Comparison of ENCODE assay signal across 8 cellular contexts in the genomic region with DNA sequence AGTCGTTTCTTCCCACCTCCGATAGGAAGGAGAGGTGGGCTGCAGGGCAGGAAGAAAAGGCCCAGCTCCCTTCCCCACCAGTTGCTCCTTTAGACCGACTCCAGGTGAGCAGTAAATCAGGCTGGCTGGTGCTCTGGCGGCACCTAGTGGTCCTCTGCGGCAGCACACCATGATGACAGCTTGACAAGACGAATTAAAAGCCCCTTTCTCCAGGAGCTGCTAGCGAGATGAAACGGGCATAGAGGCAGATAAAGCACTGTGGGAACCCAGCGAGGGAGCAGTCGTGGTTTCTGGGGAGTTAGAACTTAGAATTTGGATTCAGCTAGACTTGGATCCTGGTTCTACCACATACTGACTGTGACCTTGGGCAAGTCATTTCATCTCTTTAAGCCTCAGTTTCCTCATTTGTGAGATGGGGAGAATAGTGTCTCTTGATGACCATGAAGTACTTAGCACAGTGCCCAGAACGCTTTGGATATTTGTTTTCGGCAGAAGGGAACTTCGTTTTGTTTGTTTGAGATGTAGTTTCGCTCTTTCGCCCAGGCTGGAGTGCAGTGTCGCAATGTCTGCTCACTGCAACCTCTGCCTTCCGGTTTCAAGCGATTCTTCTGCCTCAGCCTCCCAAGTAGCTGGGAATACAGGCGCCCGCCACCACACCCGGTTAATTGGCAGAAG. TPM values are rescaled to one million over a fixed set of nuclear protein-coding genes. Genes with fewer than 3 reads are reported as not detected.
DNase-seq lines count a peak whose midpoint lies in the region; ATAC-seq and TF ChIP-seq lines count a peak whose summit lies in the region.

No MANE protein-coding gene starts in this region.

- peak overlapping the region; percentile 43 to 51 for H3K4me3 ChIP-seq in duodenal mucosa (ENCODE audit: low read depth in 1 of 2, low read length in 2 of 2)

- peaks cover 41% of the 10 kb centered on the region for H3K4me1 Mint-ChIP-seq in activated CD8-positive, alpha-beta T cell treated with anti-CD3 and anti-CD28 coated beads for 36 hours (ENCODE audit: low read depth)

- intact Hi-C loops in activated CD8-positive, alpha-beta T cell treated with anti-CD3 and anti-CD28 coated beads for 36 hours (cut with micrococcal nuclease) = loop anchor here (2.0 kb wide), 3 partner anchors 66 to 194 kb away; no protein-coding TSS in a partner anchor

- peak; percentile 92 for ATAC-seq in activated CD8-positive, alpha-beta T cell treated with anti-CD3 and anti-CD28 coated beads for 36 hours
- ATAC-seq in GM19455 (IDR thresholded peaks at IDR 0.05; ENCODE audit: unreplicated experiment) = no peak

- peak overlapping the region in 1 of 2 donors; percentile 15 for H3K9ac ChIP-seq in duodenal mucosa (ENCODE audit: low read depth in 1 of 2, low read length in 2 of 2)

- H3K27me3 Mint-ChIP-seq in activated CD8-positive, alpha-beta T cell treated with anti-CD3 and anti-CD28 coated beads for 36 hours = no peaks in the 10 kb centered on the region

- no peak overlapping the region for H3K4me3 Mint-ChIP-seq in activated CD8-positive, alpha-beta T cell treated with anti-CD3 and anti-CD28 coated beads for 36 hours

- H3K36me3 Mint-ChIP-seq in activated CD8-positive, alpha-beta T cell treated with anti-CD3 and anti-CD28 coated beads for 36 hours (ENCODE audit: low read depth) = peaks cover 6% of the 10 kb centered on the region

- no peaks in the 10 kb centered on the region for H3K27me3 ChIP-seq in duodenal mucosa (ENCODE audit: control insufficient read depth in 1 of 2, insufficient read depth in 2 of 2, low read length in 2 of 2)

- peak; percentile 84 for DNase-seq in D341Med (ENCODE audit: low spot score)
- peak; percentile 35 for DNase-seq in HS-27A (ENCODE audit: low read depth)
- peak; percentile 40 for DNase-seq in NCI-H82 treated with DMSO at 0.1 percent for 48 hours (lab: John Stamatoyannopoulos, UW; ENCODE audit: unreplicated experiment)
- peak; percentile 96 for DNase-seq in activated CD8-positive, alpha-beta T cell treated with anti-CD3 and anti-CD28 coated beads for 36 hours
- DNase-seq in lung microvascular endothelial cell (ENCODE audit: low read depth in 2 of 2) = peak; percentile 79 to 85
- peak; percentile 73 to 85 (median 82) for DNase-seq in stimulated activated CD4-positive, alpha-beta T cell treated with anti-CD3 and anti-CD28 coated beads, TNF-alpha, amount 100 ng/mL, for 48 hours (ENCODE audit: low read depth in 3 of 3)

- peak overlapping the region; percentile 9 for H3K27ac Mint-ChIP-seq in activated CD8-positive, alpha-beta T cell treated with anti-CD3 and anti-CD28 coated beads for 36 hours

- H3K27ac ChIP-seq in duodenal mucosa (ENCODE audit: low read depth, low read length) = no peak overlapping the region

- CTCF ChIA-PET in activated CD8-positive, alpha-beta T cell treated with anti-CD3 and anti-CD28 coated beads for 36 hours (lab: Charles Lee) = interaction anchor here (0.6 to 9.1 kb wide), 92 partner anchors 10 to 431 kb away, joined by 3 to 331 read pairs (median 6); a partner anchor contains a TSS

- peaks cover 0 to 9% of the 10 kb centered on the region in 2 donors for H3K4me1 ChIP-seq in duodenal mucosa (ENCODE audit: control insufficient read depth in 1 of 2, insufficient read depth in 2 of 2, low read length in 2 of 2)

- POLR2A ChIA-PET in activated CD8-positive, alpha-beta T cell treated with anti-CD3 and anti-CD28 coated beads for 36 hours (lab: Charles Lee) = interaction anchor here (0.7 to 1.5 kb wide), 10 partner anchors 11 to 279 kb away, joined by 3 to 5 read pairs (median 4); a partner anchor contains a TSS

- TF ChIP-seq CTCF in activated CD8-positive, alpha-beta T cell treated with anti-CD3 and anti-CD28 coated beads for 36 hours (IDR thresholded peaks at IDR 0.05) = peak; percentile 96

- no peaks in the 10 kb centered on the region for H3K9me3 ChIP-seq in duodenal mucosa (ENCODE audit: control insufficient read depth in 1 of 2, low read length in 2 of 2)

- no peaks in the 10 kb centered on the region for H3K9me3 Mint-ChIP-seq in activated CD8-positive, alpha-beta T cell treated with anti-CD3 and anti-CD28 coated beads for 36 hours

- H3K36me3 ChIP-seq in duodenal mucosa (ENCODE audit: control insufficient read depth in 1 of 2, insufficient read depth in 2 of 2, low read length in 2 of 2) = no peaks in the 10 kb centered on the region

RNA-seq across cellular contexts. Expression of a gene that starts 21.8 kb away (rescaled TPM):
- total RNA-seq in activated CD8-positive, alpha-beta T cell treated with anti-CD3 and anti-CD28 coated beads for 36 hours = 1 to 10 TPM; 4.3 to 5.4 TPM
- 0.22 and 0.79 TPM in 2 replicates for total RNA-seq in lung microvascular endothelial cell

RNA-seq across cellular contexts. Expression of a gene that starts 34.6 kb away (rescaled TPM):
- 100 to 1,000 TPM; 204 to 209 TPM for total RNA-seq in activated CD8-positive, alpha-beta T cell treated with anti-CD3 and anti-CD28 coated beads for 36 hours
- total RNA-seq in lung microvascular endothelial cell = 3.1 and 3.4 TPM in 2 replicates

Comparison
In these comparisons a context has a peak if more than half of its experiments do, and no peak if none do; other contexts are left out.
1. DNase-seq: peak in every context shown above with its lines; median percentile 96 in activated CD8-positive, alpha-beta T cell treated with anti-CD3 and anti-CD28 coated beads for 36 hours; 84 in D341Med; 82 in lung microvascular endothelial cell; 82 in stimulated activated CD4-positive, alpha-beta T cell treated with anti-CD3 and anti-CD28 coated beads, TNF-alpha, amount 100 ng/mL, for 48 hours; 40 in NCI-H82 treated with DMSO at 0.1 percent for 48 hours; 35 in HS-27A.
2. RNA of a gene that starts 34.6 kb away (total RNA-seq): 204 to 209 TPM in activated CD8-positive, alpha-beta T cell treated with anti-CD3 and anti-CD28 coated beads for 36 hours; 3.1 to 3.4 TPM in lung microvascular endothelial cell; every median in the first group is over 10 times any median in the second.